ENCODE assay signal across 8 cellular contexts in the genomic region with DNA sequence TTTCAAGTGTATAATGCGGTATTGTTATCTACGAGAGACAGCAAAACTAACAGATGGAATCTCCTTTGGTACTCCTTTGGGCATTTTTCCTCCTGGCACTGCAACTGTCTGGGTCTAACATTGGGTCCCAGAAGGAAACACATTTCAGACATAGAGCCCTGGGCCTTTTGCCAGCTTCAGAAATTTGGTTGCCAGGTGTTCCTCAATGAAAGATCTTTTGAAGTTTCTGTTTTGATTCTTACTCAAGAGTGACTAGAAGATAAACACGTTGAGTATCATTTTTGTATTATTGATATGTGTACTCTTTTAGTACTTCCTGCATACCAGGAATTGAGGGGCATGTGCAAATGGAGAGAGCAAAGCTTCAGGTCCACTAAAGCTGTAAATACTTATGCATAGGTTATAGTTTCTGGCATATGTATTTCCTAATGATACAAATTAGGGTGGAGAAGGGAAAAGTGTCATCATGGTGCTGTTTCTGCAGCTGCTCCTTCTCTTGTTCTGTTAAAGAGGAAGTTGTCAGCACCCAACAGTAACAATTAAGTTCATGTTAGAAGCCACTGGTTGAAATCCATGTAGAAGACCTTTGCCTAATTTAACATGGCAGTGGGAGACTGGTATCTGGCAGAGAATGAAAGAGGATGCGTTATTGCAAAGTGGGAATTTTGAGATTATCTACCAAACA. TPM values are rescaled to one million over a fixed set of nuclear protein-coding genes. Genes with fewer than 3 reads are reported as not detected.
A peak's percentile ranks its signal among the peaks of the same experiment; 100 is the strongest.
DNase-seq lines count a peak whose midpoint lies in the region; ATAC-seq and TF ChIP-seq lines count a peak whose summit lies in the region.

No MANE protein-coding gene starts in this region.

- no peaks in the 10 kb centered on the region for H3K27me3 ChIP-seq in hepatocyte
- no peaks in the 10 kb centered on the region for H3K27me3 ChIP-seq in gastrocnemius medialis
- no peaks in the 10 kb centered on the region for H3K27me3 ChIP-seq in ascending aorta

- intact Hi-C loops in gastrocnemius medialis (cut with DNase I; ENCODE audit: low total_unique reads) (no loop called here), ascending aorta (cut with DNase I) (no loop called here)

- no peaks in the 10 kb centered on the region for H3K9me2 ChIP-seq in hepatocyte (replicated peaks; ENCODE audit: insufficient read depth)

- in situ Hi-C loops in gastrocnemius medialis (cut with MboI; ENCODE audit: low sequenced_read_pairs in 4 of 4), result loop anchor here in 1 of 4 donors (25.0 kb wide), 1 partner anchor 153 kb away; no protein-coding TSS in a partner anchor

- DNase-seq in DMS153 (lab: John Stamatoyannopoulos, UW), result peak; percentile 74
- DNase-seq in OCI-M1 (lab: John Stamatoyannopoulos, UW), result peak; percentile 50
- DNase-seq in hepatocyte (ENCODE audit: low spot score), result no peak
- DNase-seq in gastrocnemius medialis, result no peak
- no peak for DNase-seq in stimulated activated naive CD8-positive, alpha-beta T cell treated with anti-CD3 and anti-CD28 coated beads, Interleukin-15, Interleukin-2, amounts not matched to agents 100 U/mL and 50 U/mL, for 24 hours
- no peak for DNase-seq in ascending aorta (ENCODE audit: low spot score in 2 of 2)

- no peaks in the 10 kb centered on the region for H3K4me1 ChIP-seq in hepatocyte (ENCODE audit: insufficient read depth)
- peaks cover 8 to 16% of the 10 kb centered on the region in 2 donors for H3K4me1 ChIP-seq in gastrocnemius medialis
- no peaks in the 10 kb centered on the region for H3K4me1 ChIP-seq in ascending aorta

- no peaks in the 10 kb centered on the region for H3K79me2 ChIP-seq in hepatocyte

- TF ChIP-seq POLR2A in gastrocnemius medialis (IDR thresholded peaks at IDR 0.05), result no peak

- ATAC-seq in GM19397 (IDR thresholded peaks at IDR 0.05; ENCODE audit: unreplicated experiment) (peak; percentile 70), HG03280 (IDR thresholded peaks at IDR 0.05; ENCODE audit: unreplicated experiment) (peak; percentile 82), gastrocnemius medialis (no peak)
- ATAC-seq in stimulated activated naive CD8-positive, alpha-beta T cell treated with anti-CD3 and anti-CD28 coated beads, Interleukin-15, Interleukin-2, amounts not matched to agents 100 U/mL and 50 U/mL, for 24 hours, result no peak

- H3K36me3 ChIP-seq in hepatocyte (replicated peaks; ENCODE audit: insufficient read depth, low read depth), result no peaks in the 10 kb centered on the region
- H3K36me3 ChIP-seq in gastrocnemius medialis, result no peaks in the 10 kb centered on the region
- no peaks in the 10 kb centered on the region for H3K36me3 ChIP-seq in ascending aorta

- H3K27ac ChIP-seq in hepatocyte (no peak overlapping the region), gastrocnemius medialis (no peak overlapping the region), ascending aorta (no peak overlapping the region)

- H3K4me3 ChIP-seq in hepatocyte, result no peak overlapping the region
- no peak overlapping the region for H3K4me3 ChIP-seq in gastrocnemius medialis
- H3K4me3 ChIP-seq in ascending aorta, result no peak overlapping the region

- WGBS in hepatocyte (ENCODE audit: low lambda C conversion rate, missing lambda C conversion rate), result 84% methylated on average over 4 of the region's 4 CpGs

- H4K20me1 ChIP-seq in hepatocyte (ENCODE audit: insufficient read depth, poor library complexity, severe bottlenecking), result no peaks in the 10 kb centered on the region

- H2AFZ ChIP-seq in hepatocyte, result no peak overlapping the region

- TF ChIP-seq CTCF in hepatocyte (IDR thresholded peaks at IDR 0.05; ENCODE audit: poor library complexity) (no peak), gastrocnemius medialis (IDR thresholded peaks at IDR 0.05 in 4 of 5, conservative IDR thresholded peaks at IDR 0.05 in 1 of 5) (no peak), ascending aorta (IDR thresholded peaks at IDR 0.05) (no peak)

- H3K9me3 ChIP-seq in hepatocyte (ENCODE audit: low read depth) (no peaks in the 10 kb centered on the region), gastrocnemius medialis (no peaks in the 10 kb centered on the region), ascending aorta (no peaks in the 10 kb centered on the region)

- H3K4me2 ChIP-seq in hepatocyte, result no peak overlapping the region

RNA-seq across cellular contexts. Expression of a gene that starts 53.5 kb away (rescaled TPM):
- total RNA-seq in hepatocyte (26.0 TPM in 2 replicates), gastrocnemius medialis (10 to 100 TPM in 1 of 4 donors, 1 to 10 TPM in 3; 4.0 to 22.6 (median 7.0) TPM), ascending aorta (1.8 TPM)
- polyA plus RNA-seq in hepatocyte, result 16.7 and 17.0 TPM in 2 replicates

RNA-seq across cellular contexts. Expression of a gene that starts 53.7 kb away (rescaled TPM):
- total RNA-seq in hepatocyte (7.5 and 14.3 TPM in 2 replicates), gastrocnemius medialis (1 to 10 TPM; 5.9 to 7.6 (median 6.5) TPM), ascending aorta (3.5 TPM)
- polyA plus RNA-seq in hepatocyte, result 4.7 and 6.5 TPM in 2 replicates

Comparison
In these comparisons a context has a peak if more than half of its experiments do, and no peak if none do; other contexts are left out.
1. DNase-seq: peak in DMS153 (single experiment) and OCI-M1 (single experiment); none in hepatocyte (single experiment), gastrocnemius medialis (0 of 2), stimulated activated naive CD8-positive, alpha-beta T cell treated with anti-CD3 and anti-CD28 coated beads, Interleukin-15, Interleukin-2, amounts not matched to agents 100 U/mL and 50 U/mL, for 24 hours (single experiment) and ascending aorta (0 of 2).
2. ATAC-seq: peak in GM19397 (single experiment) and HG03280 (single experiment); none in gastrocnemius medialis (0 of 2) and stimulated activated naive CD8-positive, alpha-beta T cell treated with anti-CD3 and anti-CD28 coated beads, Interleukin-15, Interleukin-2, amounts not matched to agents 100 U/mL and 50 U/mL, for 24 hours (single experiment).